13 cellular contexts compared by ENCODE assay signal in the genomic region with DNA sequence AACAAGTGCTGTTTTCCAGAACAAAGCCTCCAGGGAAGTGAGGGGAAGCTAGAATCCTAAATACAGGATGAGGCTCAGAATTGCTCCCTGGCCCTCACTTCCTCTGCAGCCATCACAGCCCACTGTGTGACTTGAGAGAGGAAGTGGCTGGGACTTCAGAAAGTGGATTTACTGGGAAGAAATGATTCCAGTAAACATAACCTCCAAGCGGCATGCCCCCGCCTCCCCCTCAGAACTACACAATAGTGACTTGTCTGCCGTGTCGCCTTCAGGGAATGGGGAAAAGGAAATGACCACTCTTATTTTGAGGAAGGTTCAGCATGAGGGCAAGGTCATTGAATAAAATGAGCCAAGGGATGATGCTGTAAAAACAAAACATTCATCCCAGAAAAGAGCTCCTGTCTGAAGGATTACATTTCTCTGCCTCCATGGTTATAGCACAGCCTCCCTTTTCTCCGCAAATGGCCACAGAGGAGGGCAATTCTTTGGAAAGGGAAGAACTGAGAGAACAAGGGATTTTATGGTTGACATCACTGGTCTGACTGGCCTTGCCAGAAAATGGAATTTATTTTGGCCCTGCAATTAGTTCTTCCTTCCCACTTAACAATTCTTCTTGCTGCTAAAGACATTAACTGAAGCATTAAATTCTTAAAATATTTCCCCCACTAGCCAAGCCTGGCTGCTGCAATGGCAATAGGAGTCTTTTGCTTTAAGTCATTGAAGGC.
A peak's percentile ranks its signal among the peaks of the same experiment; 100 is the strongest.
DNase-seq lines count a peak whose midpoint lies in the region; ATAC-seq and TF ChIP-seq lines count a peak whose summit lies in the region.
"Had no signal": no experiment of that assay in that cellular context is flagged by ENCODE, and none has a peak within 500 bp of the region (broad histone marks: within the 10 kb centered on the region; RNA-seq: fewer than 3 reads in every experiment).

No MANE protein-coding gene starts in this region.

- H3K4me1 Mint-ChIP-seq in neural progenitor cell, result peaks cover 32% of the 10 kb centered on the region

- no peak for TF ChIP-seq CTCF in adrenal gland (IDR thresholded peaks at IDR 0.05)
- TF ChIP-seq CTCF in heart left ventricle (IDR thresholded peaks at IDR 0.05), result no peak
- TF ChIP-seq CTCF in neural progenitor cell (IDR thresholded peaks at IDR 0.05), result no peak
- TF ChIP-seq CTCF in vagina (IDR thresholded peaks at IDR 0.05), result no peak

- H3F3A ChIP-seq in neural progenitor cell (ENCODE audit: low read depth), result peaks cover 17% of the 10 kb centered on the region

- TF ChIP-seq POLR2A in adrenal gland (IDR thresholded peaks at IDR 0.05) (no peak), heart left ventricle (IDR thresholded peaks at IDR 0.05) (no peak), vagina (IDR thresholded peaks at IDR 0.05) (no peak)

- H3K36me3 Mint-ChIP-seq in neural progenitor cell, result no peaks in the 10 kb centered on the region

- peak; percentile 33 to 80 (median 60) for DNase-seq in adrenal gland
- peak; percentile 67 to 84 (median 78) for DNase-seq in heart left ventricle
- DNase-seq in neural progenitor cell (ENCODE audit: low spot score), result peak; percentile 15
- DNase-seq in vagina (ENCODE audit: extremely low spot score in 2 of 2), result peak; percentile 16 to 65
- no peak for DNase-seq in activated CD4-positive, CD25-positive, alpha-beta regulatory T cell (lab: John Stamatoyannopoulos, UW)
- no peak for DNase-seq in ACHN
- no peak for DNase-seq in NCI-H226
- DNase-seq: activated CD8-positive, alpha-beta memory T cell treated with anti-CD3 and anti-CD28 coated beads for 24 hours; activated naive CD4-positive, alpha-beta T cell treated with anti-CD3 and anti-CD28 coated beads for 36 hours; colonic mucosa; left colon; pancreas; stimulated activated naive CD8-positive, alpha-beta T cell treated with anti-CD3 and anti-CD28 coated beads, Interleukin-15, Interleukin-2, amounts not matched to agents 100 U/mL and 50 U/mL, for 24 hours had no signal

- ATAC-seq in heart left ventricle, result peak; percentile 75 to 91 (median 86)
- ATAC-seq: stimulated activated naive CD8-positive, alpha-beta T cell treated with anti-CD3 and anti-CD28 coated beads, Interleukin-15, Interleukin-2, amounts not matched to agents 100 U/mL and 50 U/mL, for 24 hours had no signal

- H3K27ac Mint-ChIP-seq in neural progenitor cell, result peak overlapping the region; percentile 55
- H3K27ac Mint-ChIP-seq: activated naive CD4-positive, alpha-beta T cell treated with anti-CD3 and anti-CD28 coated beads for 36 hours had no signal

- H3K9me3 Mint-ChIP-seq in neural progenitor cell, result peaks cover 16% of the 10 kb centered on the region

- H3K27ac ChIP-seq in adrenal gland, result peak overlapping the region in 2 of 5 donors; percentile 47 to 78
- peak overlapping the region; percentile 51 to 88 (median 78) for H3K27ac ChIP-seq in heart left ventricle
- no peak overlapping the region for H3K27ac ChIP-seq in neural progenitor cell
- H3K27ac ChIP-seq in vagina, result no peak overlapping the region
- H3K27ac ChIP-seq: colonic mucosa had no signal

- no peak overlapping the region for H3K4me3 Mint-ChIP-seq in neural progenitor cell
- H3K4me3 Mint-ChIP-seq: activated naive CD4-positive, alpha-beta T cell treated with anti-CD3 and anti-CD28 coated beads for 36 hours had no signal

- H2AFZ ChIP-seq in neural progenitor cell (replicated peaks), result peak overlapping the region; percentile 26

- H3K27me3 Mint-ChIP-seq in neural progenitor cell (ENCODE audit: insufficient read depth, low read depth), result peaks cover 8% of the 10 kb centered on the region

- no peaks in the 10 kb centered on the region for H4K20me1 ChIP-seq in neural progenitor cell (ENCODE audit: low read depth)

- H3K4me3 ChIP-seq in adrenal gland (no peak overlapping the region), heart left ventricle (no peak overlapping the region), neural progenitor cell (no peak overlapping the region), vagina (no peak overlapping the region)
- H3K4me3 ChIP-seq: colonic mucosa, pancreas had no signal

- peaks cover 0 to 3% of the 10 kb centered on the region in 2 donors for H3K4me1 ChIP-seq in adrenal gland (replicated peaks in 1 of 2)
- H3K4me1 ChIP-seq in heart left ventricle, result peaks cover 0 to 48% (median 32%) of the 10 kb centered on the region in 12 donors
- H3K4me1 ChIP-seq in neural progenitor cell, result peaks cover 21% of the 10 kb centered on the region
- H3K4me1 ChIP-seq in vagina, result peaks cover 30% of the 10 kb centered on the region
- H3K4me1 ChIP-seq: colonic mucosa, pancreas had no signal

- in situ Hi-C loops in ACHN (cut with HindIII; ENCODE audit: low pct_ligation_motif_present, low pct_unique_long_range_greater_than_20kb, low sequenced_read_pairs), result no loop called here

- H3K9me3 ChIP-seq in adrenal gland (replicated peaks in 1 of 3) (no peaks in the 10 kb centered on the region), heart left ventricle (peaks cover 0 to 14% (median 5%) of the 10 kb centered on the region in 12 donors), neural progenitor cell (ENCODE audit: low read depth) (no peaks in the 10 kb centered on the region), vagina (no peaks in the 10 kb centered on the region)
- H3K9me3 ChIP-seq: colonic mucosa, pancreas had no signal

- no peak overlapping the region for H3K9ac ChIP-seq in neural progenitor cell

- H3K36me3 ChIP-seq in adrenal gland (replicated peaks in 1 of 2), result no peaks in the 10 kb centered on the region
- H3K36me3 ChIP-seq in heart left ventricle, result no peaks in the 10 kb centered on the region
- H3K36me3 ChIP-seq in neural progenitor cell, result peaks cover 6% of the 10 kb centered on the region
- H3K36me3 ChIP-seq in vagina, result no peaks in the 10 kb centered on the region
- H3K36me3 ChIP-seq: colonic mucosa, pancreas had no signal

- WGBS in adrenal gland, 4 donors, result 44 to 64% (median 51%) methylated on average over 5 of the region's 5 CpGs
- 37 to 67% (median 45%) methylated on average over 5 of the region's 5 CpGs for WGBS in heart left ventricle, 4 donors

- no peaks in the 10 kb centered on the region for H3K79me2 ChIP-seq in neural progenitor cell (ENCODE audit: low read depth)

- peak overlapping the region; percentile 40 for H3K4me2 ChIP-seq in neural progenitor cell

- H3K27me3 ChIP-seq in adrenal gland (no peaks in the 10 kb centered on the region), heart left ventricle (no peaks in the 10 kb centered on the region), neural progenitor cell (no peaks in the 10 kb centered on the region), vagina (no peaks in the 10 kb centered on the region)
- H3K27me3 ChIP-seq: colonic mucosa, pancreas had no signal

- intact Hi-C loops in adrenal gland (cut with DNase I) (no loop called here), heart left ventricle (cut with DNase I) (loop anchor here in 3 of 10 donors (1.0 to 5.0 kb wide), 3 partner anchors 29 to 51 kb away; no protein-coding TSS in a partner anchor), vagina (cut with DNase I) (no loop called here)

Comparison
In these comparisons a context has a peak if more than half of its experiments do, and no peak if none do; other contexts are left out.
1. DNase-seq: peak in adrenal gland (7 of 7), heart left ventricle (5 of 5), neural progenitor cell (single experiment) and vagina (2 of 2); none in activated CD4-positive, CD25-positive, alpha-beta regulatory T cell (0 of 4), ACHN (single experiment) and NCI-H226 (single experiment).
2. H3K27ac ChIP-seq: peak in heart left ventricle (12 of 12); none in neural progenitor cell (single experiment) and vagina (single experiment).